In the genomic region with DNA sequence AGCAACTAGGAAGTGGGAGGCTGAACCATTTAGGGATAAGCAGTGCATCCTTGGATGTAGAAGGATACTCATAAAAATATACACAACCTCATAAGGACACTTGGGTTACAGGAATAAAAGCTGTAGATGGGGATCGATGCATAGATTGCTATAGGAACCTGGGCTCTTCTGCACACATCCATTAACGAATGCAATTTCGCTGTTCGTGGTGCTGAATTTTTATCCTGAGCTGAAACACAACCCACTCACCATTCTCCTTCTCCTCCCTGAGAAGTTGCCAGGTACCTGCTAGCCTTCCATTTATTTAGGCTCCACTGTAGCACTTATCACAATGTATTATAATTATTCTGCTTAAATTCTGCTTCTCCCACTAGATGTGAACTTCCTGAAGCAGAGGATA, we compare ENCODE assay signal across 23 cellular contexts.
DNase-seq lines count a peak whose midpoint lies in the region; ATAC-seq and TF ChIP-seq lines count a peak whose summit lies in the region.
"Had no signal": no experiment of that assay in that cellular context is flagged by ENCODE, and none has a peak within 500 bp of the region (broad histone marks: within the 10 kb centered on the region; RNA-seq: fewer than 3 reads in every experiment).

No MANE protein-coding gene starts in this region.

- no peak for ATAC-seq in GM18867 (IDR thresholded peaks at IDR 0.05; ENCODE audit: unreplicated experiment)
- ATAC-seq in T-cell (replicated peaks in 1 of 4): no peak
- no peak for ATAC-seq in left colon
- ATAC-seq: foreskin keratinocyte, psoas muscle had no signal

- H3K36me3 Mint-ChIP-seq in nephron progenitor cell (ENCODE audit: low read depth) (no peaks in the 10 kb centered on the region), T-cell (no peaks in the 10 kb centered on the region)
- H3K36me3 Mint-ChIP-seq: CD4-positive, alpha-beta memory T cell had no signal

- H3K4me3 Mint-ChIP-seq in nephron progenitor cell (no peak overlapping the region), T-cell (no peak overlapping the region)
- H3K4me3 Mint-ChIP-seq: CD4-positive, alpha-beta memory T cell; nephron had no signal

- H3K27ac Mint-ChIP-seq in nephron progenitor cell (no peak overlapping the region), T-cell (no peak overlapping the region)
- H3K27ac Mint-ChIP-seq: CD4-positive, alpha-beta memory T cell; nephron had no signal

- DNase-seq in AG20443 (ENCODE audit: low spot score) (peak; percentile 13), HT-29 (ENCODE audit: low spot score) (peak; percentile 11), astrocyte of the hippocampus (ENCODE audit: low read depth, low spot score) (peak; percentile 57), nephron progenitor cell (peak; percentile 56), T-cell (no peak), left colon (no peak)
- no peak for DNase-seq in activated CD8-positive, alpha-beta memory T cell treated with anti-CD3 and anti-CD28 coated beads for 24 hours
- DNase-seq: activated effector memory CD4-positive, alpha-beta T cell treated with anti-CD3 and anti-CD28 coated beads, Interleukin-2, amount 50 U/mL, for 16 hours; CD4-positive, alpha-beta memory T cell; dermis blood vessel endothelial cell; foreskin keratinocyte; GOT3; midbrain; NCI-H1436; NCI-H2171 treated with DMSO at 0.1 percent for 48 hours; Peyer's patch; psoas muscle; spleen; stimulated activated CD8-positive, alpha-beta memory T cell treated with anti-CD3 and anti-CD28 coated beads, Interleukin-4, amount 100 ng/mL, for 48 hours; T1000; uterus had no signal

- no peak for TF ChIP-seq CTCF in nephron progenitor cell (IDR thresholded peaks at IDR 0.05)

- H3K4me1 Mint-ChIP-seq in nephron progenitor cell (no peaks in the 10 kb centered on the region), T-cell (no peaks in the 10 kb centered on the region)
- H3K4me1 Mint-ChIP-seq: CD4-positive, alpha-beta memory T cell; nephron had no signal

- intact Hi-C loops in left colon (cut with DNase I, micrococcal nuclease): no loop called here

- CTCF ChIA-PET in T-cell (lab: Charles Lee): no interaction called here

- peaks cover 31% of the 10 kb centered on the region for H3K27me3 Mint-ChIP-seq in nephron progenitor cell (ENCODE audit: low read depth, poor library complexity)
- no peaks in the 10 kb centered on the region for H3K27me3 Mint-ChIP-seq in T-cell
- H3K27me3 Mint-ChIP-seq: CD4-positive, alpha-beta memory T cell had no signal

- POLR2A ChIA-PET in T-cell (lab: Charles Lee): no interaction called here

- H3K9me3 Mint-ChIP-seq in nephron progenitor cell (no peaks in the 10 kb centered on the region), T-cell (peaks cover 0 to 9% (median 2%) of the 10 kb centered on the region in 3 donors)
- H3K9me3 Mint-ChIP-seq: nephron had no signal

Comparison
In these comparisons a context has a peak if more than half of its experiments do, and no peak if none do; other contexts are left out.
1. DNase-seq: peak in AG20443 (single experiment), HT-29 (single experiment), astrocyte of the hippocampus (single experiment) and nephron progenitor cell (single experiment); none in activated CD8-positive, alpha-beta memory T cell treated with anti-CD3 and anti-CD28 coated beads for 24 hours (single experiment), T-cell (0 of 34) and left colon (0 of 2).